Comparison of ENCODE assay signal across 14 cellular contexts in genomic region chr10:67976292-67977245, GRCh38.
DNase-seq lines count a peak whose midpoint lies in the region; ATAC-seq and TF ChIP-seq lines count a peak whose summit lies in the region.
"Had no signal": no experiment of that assay in that cellular context is flagged by ENCODE, and none has a peak within 500 bp of the region (broad histone marks: within the 10 kb centered on the region; RNA-seq: fewer than 3 reads in every experiment).

No MANE protein-coding gene starts in this region.

- ATAC-seq in right lobe of liver: peak; percentile 79 to 96 (median 90)
- no peak for ATAC-seq in GM18505 (IDR thresholded peaks at IDR 0.05; ENCODE audit: unreplicated experiment)

- H3K9me3 ChIP-seq in right lobe of liver: peaks cover 0 to 4% (median 0%) of the 10 kb centered on the region in 4 donors
- H3K9me3 ChIP-seq: prostate gland had no signal

- H3K27me3 ChIP-seq in right lobe of liver: no peaks in the 10 kb centered on the region
- H3K27me3 ChIP-seq: tibial artery had no signal

- intact Hi-C loops in right lobe of liver (cut with DNase I): no loop called here

- peaks cover 0 to 37% (median 4%) of the 10 kb centered on the region in 4 donors for H3K36me3 ChIP-seq in right lobe of liver
- H3K36me3 ChIP-seq: prostate gland had no signal

- peak overlapping the region in 1 of 3 donors; percentile 11 for H3K27ac ChIP-seq in right lobe of liver
- H3K27ac ChIP-seq: HL-60, prostate gland, tibial artery had no signal

- DNase-seq in AG08396 (ENCODE audit: low spot score) (peak; percentile 3), LHCN-M2 (ENCODE audit: low read depth) (peak; percentile 21), fibroblast of peridontal ligament (ENCODE audit: extremely low read depth) (peak; percentile 16), right lobe of liver (peak; percentile 48 to 86 (median 79)), GM20000 (ENCODE audit: low spot score) (no peak)
- DNase-seq in activated effector memory CD4-positive, alpha-beta T cell treated with Interleukin-2 at 50 U/mL for 16 hours: no peak
- no peak for DNase-seq in stimulated activated CD4-positive, alpha-beta T cell treated with anti-CD3 and anti-CD28 coated beads, Interleukin-12 subunit alpha, Interleukin-12 subunit beta, amount 100 ng/mL, for 4 hours
- DNase-seq: activated CD4-positive, alpha-beta T cell treated with anti-CD3 and anti-CD28 coated beads for 4 hours; activated effector memory CD4-positive, alpha-beta T cell treated with anti-CD3 and anti-CD28 coated beads, Interleukin-2, amount 50 U/mL, for 16 hours; NCI-H510A treated with DMSO at 0.1 percent for 48 hours; tibial artery had no signal

- peaks cover 0 to 17% (median 4%) of the 10 kb centered on the region in 4 donors for H3K4me1 ChIP-seq in right lobe of liver
- H3K4me1 ChIP-seq: prostate gland had no signal

- 30% methylated on average over 1 of the region's 3 CpGs for WGBS in right lobe of liver (ENCODE audit: insufficient coverage, low coverage, low lambda C conversion rate, missing lambda C conversion rate)

- TF ChIP-seq POLR2A in right lobe of liver (IDR thresholded peaks at IDR 0.05) (no peak), GM18505 (IDR thresholded peaks at IDR 0.05; ENCODE audit: borderline replicate concordance, extremely low read depth, insufficient read depth, insufficient read length) (no peak)

- no peak overlapping the region for H3K4me3 ChIP-seq in right lobe of liver
- H3K4me3 ChIP-seq: prostate gland, tibial artery had no signal

- TF ChIP-seq CTCF in right lobe of liver (IDR thresholded peaks at IDR 0.05) (no peak), GM20000 (IDR thresholded peaks at IDR 0.05; ENCODE audit: extremely low read depth, missing control alignments) (no peak)

Comparison
In these comparisons a context has a peak if more than half of its experiments do, and no peak if none do; other contexts are left out.
1. DNase-seq: peak in AG08396 (single experiment), LHCN-M2 (single experiment), fibroblast of peridontal ligament (single experiment) and right lobe of liver (3 of 3); none in activated effector memory CD4-positive, alpha-beta T cell treated with Interleukin-2 at 50 U/mL for 16 hours (single experiment), stimulated activated CD4-positive, alpha-beta T cell treated with anti-CD3 and anti-CD28 coated beads, Interleukin-12 subunit alpha, Interleukin-12 subunit beta, amount 100 ng/mL, for 4 hours (single experiment) and GM20000 (single experiment).